Comparison of ENCODE assay signal across 8 cellular contexts in the genomic region with DNA sequence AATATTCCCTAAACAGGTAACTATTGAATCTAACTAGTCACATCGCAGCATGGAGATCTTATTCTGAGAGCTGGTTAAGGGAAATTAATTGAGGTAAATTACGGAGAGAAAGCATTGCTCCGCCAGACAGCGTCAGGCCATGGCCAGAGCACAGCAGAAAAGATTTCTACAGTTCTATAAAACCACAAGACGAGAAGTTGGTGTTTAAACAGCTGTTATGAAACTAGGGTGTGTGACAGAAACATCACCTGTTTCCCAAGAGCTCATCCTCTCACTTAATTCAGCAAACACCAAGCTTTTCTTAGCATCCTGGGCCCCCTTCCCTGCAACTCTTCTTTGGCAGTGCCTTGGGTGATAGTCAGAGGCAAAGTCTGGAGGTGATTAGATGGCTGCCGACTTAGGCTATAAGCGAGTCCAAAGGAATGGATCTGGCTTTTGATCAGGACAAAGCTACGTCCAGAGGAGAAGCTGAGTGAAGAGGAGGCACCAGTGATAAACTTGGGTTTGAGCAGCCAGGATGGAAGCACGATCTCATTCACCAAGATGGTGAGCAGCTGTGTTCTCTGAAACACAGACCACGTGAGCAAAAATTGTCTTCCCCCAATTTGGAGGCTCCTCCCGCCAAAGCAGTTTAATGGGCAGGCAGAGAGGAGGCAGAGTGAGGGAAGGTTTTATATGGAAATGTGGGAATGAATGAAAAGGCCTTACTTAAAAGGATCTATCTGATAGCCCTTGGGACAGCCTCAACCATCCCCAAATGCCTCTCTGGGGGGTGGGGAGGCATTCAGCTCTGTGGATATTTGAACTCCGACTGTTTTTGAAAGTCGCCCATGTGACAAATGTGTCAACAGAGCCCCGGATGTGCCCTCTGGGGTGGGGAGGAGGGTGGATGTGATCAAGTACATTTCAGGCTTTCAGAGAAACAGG. TPM values are rescaled to one million over a fixed set of nuclear protein-coding genes. Genes with fewer than 3 reads are reported as not detected.
DNase-seq lines count a peak whose midpoint lies in the region; ATAC-seq and TF ChIP-seq lines count a peak whose summit lies in the region.

No MANE protein-coding gene starts in this region.

- no peak for TF ChIP-seq CTCF in AG10803 (conservative IDR thresholded peaks at IDR 0.05; ENCODE audit: low read length)
- TF ChIP-seq CTCF in esophagus squamous epithelium (IDR thresholded peaks at IDR 0.05), result no peak
- no peak for TF ChIP-seq CTCF in osteocyte (IDR thresholded peaks at IDR 0.05)

- POLR2A ChIA-PET in activated CD4-positive, alpha-beta T cell treated with anti-CD3 and anti-CD28 coated beads for 36 hours (lab: Charles Lee), result interaction anchor here (0.6 to 1.8 kb wide), 3 partner anchors 11 to 28 kb away, joined by 3 to 12 read pairs (median 3); no protein-coding TSS in a partner anchor

- CTCF ChIA-PET in activated CD4-positive, alpha-beta T cell treated with anti-CD3 and anti-CD28 coated beads for 36 hours (lab: Charles Lee), result interaction anchor here (0.7 to 2.3 kb wide), 15 partner anchors 9 to 134 kb away, joined by 3 to 10 read pairs (median 4); no protein-coding TSS in a partner anchor

- peaks cover under 1% of the 10 kb centered on the region for H3K9me3 Mint-ChIP-seq in activated CD4-positive, alpha-beta T cell treated with anti-CD3 and anti-CD28 coated beads for 36 hours (ENCODE audit: low read depth)
- no peaks in the 10 kb centered on the region for H3K9me3 Mint-ChIP-seq in osteocyte (ENCODE audit: unreplicated experiment)

- peaks cover 11 to 50% (median 18%) of the 10 kb centered on the region in 3 donors for H3K4me1 ChIP-seq in esophagus squamous epithelium

- DNase-seq in AG10803 (ENCODE audit: low read depth) (peak; percentile 24), esophagus squamous epithelium (lab: John Stamatoyannopoulos, UW) (peak; percentile 20), osteocyte (ENCODE audit: extremely low spot score, unreplicated experiment) (no peak), G401 (ENCODE audit: low spot score) (no peak)
- peak; percentile 92 for DNase-seq in activated CD4-positive, alpha-beta T cell treated with anti-CD3 and anti-CD28 coated beads for 36 hours
- DNase-seq in stimulated activated CD4-positive, alpha-beta T cell treated with anti-CD3 and anti-CD28 coated beads, Interleukin-1b, Interleukin-23, amount 100 ng/mL, for 48 hours, result peak; percentile 80

- no peaks in the 10 kb centered on the region for H3K27me3 Mint-ChIP-seq in activated CD4-positive, alpha-beta T cell treated with anti-CD3 and anti-CD28 coated beads for 36 hours
- no peaks in the 10 kb centered on the region for H3K27me3 Mint-ChIP-seq in osteocyte (ENCODE audit: unreplicated experiment)

- 66 to 69% methylated on average over 10 to 14 of the region's 14 CpGs for WGBS in esophagus squamous epithelium, 2 donors

- no peaks in the 10 kb centered on the region for H3K36me3 ChIP-seq in esophagus squamous epithelium

- peak; percentile 50 for ATAC-seq in GM19395 (IDR thresholded peaks at IDR 0.05; ENCODE audit: unreplicated experiment)
- peak; percentile 57 for ATAC-seq in HG03469 (IDR thresholded peaks at IDR 0.05; ENCODE audit: unreplicated experiment)
- ATAC-seq in activated CD4-positive, alpha-beta T cell treated with anti-CD3 and anti-CD28 coated beads for 36 hours, result peak; percentile 71

- no peaks in the 10 kb centered on the region for H3K9me3 ChIP-seq in esophagus squamous epithelium

- TF ChIP-seq POLR2A in esophagus squamous epithelium (IDR thresholded peaks at IDR 0.05), result peak in 1 of 4 donors; percentile 45

- no peaks in the 10 kb centered on the region for H3K36me3 Mint-ChIP-seq in activated CD4-positive, alpha-beta T cell treated with anti-CD3 and anti-CD28 coated beads for 36 hours (ENCODE audit: low read depth)
- H3K36me3 Mint-ChIP-seq in osteocyte (ENCODE audit: unreplicated experiment), result no peaks in the 10 kb centered on the region

- no peaks in the 10 kb centered on the region for H3K27me3 ChIP-seq in esophagus squamous epithelium

- peak overlapping the region; percentile 44 to 77 (median 66) for H3K27ac ChIP-seq in esophagus squamous epithelium

- H3K4me1 Mint-ChIP-seq in activated CD4-positive, alpha-beta T cell treated with anti-CD3 and anti-CD28 coated beads for 36 hours, result peaks cover 10% of the 10 kb centered on the region
- peaks cover 13% of the 10 kb centered on the region for H3K4me1 Mint-ChIP-seq in osteocyte (ENCODE audit: unreplicated experiment)

- in situ Hi-C loops in G401 (cut with HindIII; ENCODE audit: low sequenced_read_pairs), result no loop called here

- H3K27ac Mint-ChIP-seq in activated CD4-positive, alpha-beta T cell treated with anti-CD3 and anti-CD28 coated beads for 36 hours, result no peak overlapping the region
- H3K27ac Mint-ChIP-seq in osteocyte (ENCODE audit: unreplicated experiment), result no peak overlapping the region

- H3K4me3 ChIP-seq in AG10803 (ENCODE audit: low read length) (no peak overlapping the region), esophagus squamous epithelium (no peak overlapping the region)

- intact Hi-C loops in activated CD4-positive, alpha-beta T cell treated with anti-CD3 and anti-CD28 coated beads for 36 hours (cut with DNase I, micrococcal nuclease), result loop anchor here (1.0 to 10.0 kb wide), 6 partner anchors 28 to 559 kb away; a partner anchor contains a TSS
- intact Hi-C loops in esophagus squamous epithelium (cut with DNase I), result no loop called here

- no peak overlapping the region for H3K4me3 Mint-ChIP-seq in activated CD4-positive, alpha-beta T cell treated with anti-CD3 and anti-CD28 coated beads for 36 hours
- H3K4me3 Mint-ChIP-seq in osteocyte (ENCODE audit: unreplicated experiment), result no peak overlapping the region

RNA-seq across cellular contexts. Expression of a gene that starts 57.8 kb away (rescaled TPM):
- not detected for total RNA-seq in activated CD4-positive, alpha-beta T cell treated with anti-CD3 and anti-CD28 coated beads for 36 hours
- total RNA-seq in esophagus squamous epithelium (10 to 100 TPM in 1 of 4 donors, 1 to 10 TPM in 2, under 1 TPM in 1; 0.53 to 16.8 (median 6.4) TPM), osteocyte (37.1 and 42.2 TPM in 2 replicates)
- total RNA-seq in G401 (2014; rRNA removed; shearing (Covaris generic)), result 36.9 and 37.4 TPM in 2 replicates

Comparison
In these comparisons a context has a peak if more than half of its experiments do, and no peak if none do; other contexts are left out.
1. DNase-seq: peak in AG10803 (single experiment), activated CD4-positive, alpha-beta T cell treated with anti-CD3 and anti-CD28 coated beads for 36 hours (single experiment), esophagus squamous epithelium (single experiment) and stimulated activated CD4-positive, alpha-beta T cell treated with anti-CD3 and anti-CD28 coated beads, Interleukin-1b, Interleukin-23, amount 100 ng/mL, for 48 hours (single experiment); none in osteocyte (single experiment) and G401 (single experiment).
2. Peak in every context shown above with its lines, with median percentiles within 50 percentile points of each other: ATAC-seq.